ENCODE assay signal across 31 cellular contexts in the genomic region with DNA sequence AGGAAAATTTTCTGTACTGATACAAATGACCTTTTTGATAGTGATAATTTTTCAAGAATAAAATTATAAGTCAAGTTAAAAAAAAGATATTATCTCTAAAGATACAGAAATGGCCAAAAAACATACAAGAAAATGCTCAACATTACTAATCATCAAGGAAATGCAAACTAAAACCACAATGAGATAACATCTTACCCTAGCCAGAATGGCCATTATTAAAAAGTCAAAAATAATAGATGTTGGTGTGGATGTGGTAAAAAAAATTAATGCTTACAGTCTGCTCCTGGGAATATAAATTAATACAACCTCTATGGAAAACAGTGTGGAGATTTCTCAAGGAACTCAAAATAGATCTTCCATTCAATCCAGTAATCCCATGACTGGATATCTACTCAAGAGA.
"Had no signal": no experiment of that assay in that cellular context is flagged by ENCODE, and none has a peak within 500 bp of the region (broad histone marks: within the 10 kb centered on the region; RNA-seq: fewer than 3 reads in every experiment).

No MANE protein-coding gene starts in this region.

- H3K27me3 ChIP-seq: heart right ventricle, hepatocyte, neural progenitor cell, neutrophil, ovary, suprapubic skin, tibial artery, upper lobe of right lung had no signal

- H3K36me3 ChIP-seq: heart right ventricle, left ventricle myocardium inferior, neural progenitor cell, neutrophil, ovary, prostate gland, suprapubic skin, thoracic aorta, tibial artery, upper lobe of right lung had no signal

- H3K27ac Mint-ChIP-seq: mesothelial cell of epicardium; natural killer cell; nephron progenitor cell; neural progenitor cell; stimulated activated effector memory CD8-positive, alpha-beta T cell treated with anti-CD3 and anti-CD28 coated beads, Interleukin-12 subunit alpha, Interleukin-12 subunit beta, amount 100 ng/mL, for 72 hours; stimulated activated naive CD8-positive, alpha-beta T cell treated with anti-CD3 and anti-CD28 coated beads, Interleukin-15, Interleukin-2, amounts not matched to agents 100 ng/mL and 50 ng/mL, for 24 hours had no signal

- H3K9me3 ChIP-seq: left ventricle myocardium inferior, neutrophil, ovary, prostate gland, suprapubic skin, thoracic aorta, tibial artery, upper lobe of right lung had no signal

- H3K4me3 Mint-ChIP-seq: mesothelial cell of epicardium; naive B cell; natural killer cell; nephron progenitor cell; neural progenitor cell; stimulated activated effector memory CD8-positive, alpha-beta T cell treated with anti-CD3 and anti-CD28 coated beads, Interleukin-12 subunit alpha, Interleukin-12 subunit beta, amount 100 ng/mL, for 72 hours; stimulated activated naive CD8-positive, alpha-beta T cell treated with anti-CD3 and anti-CD28 coated beads, Interleukin-15, Interleukin-2, amounts not matched to agents 100 ng/mL and 50 ng/mL, for 24 hours had no signal

- H3K4me3 ChIP-seq: heart right ventricle, hepatocyte, left ventricle myocardium inferior, lung, neural progenitor cell, ovary, prostate gland, skin epidermis, suprapubic skin, thoracic aorta, tibial artery, upper lobe of right lung had no signal

- H3K9ac ChIP-seq: neural progenitor cell had no signal

- ATAC-seq: heart right ventricle; natural killer cell; right cardiac atrium; sciatic nerve; stimulated activated effector memory CD8-positive, alpha-beta T cell treated with anti-CD3 and anti-CD28 coated beads, Interleukin-12 subunit alpha, Interleukin-12 subunit beta, amount 100 ng/mL, for 72 hours; upper lobe of right lung had no signal

- H3K4me1 ChIP-seq: neural progenitor cell, prostate gland, tibial artery, upper lobe of right lung had no signal

- H3K9me3 Mint-ChIP-seq: naive B cell; natural killer cell; nephron progenitor cell; neural progenitor cell; stimulated activated effector memory CD8-positive, alpha-beta T cell treated with anti-CD3 and anti-CD28 coated beads, Interleukin-12 subunit alpha, Interleukin-12 subunit beta, amount 100 ng/mL, for 72 hours had no signal

- H3K36me3 Mint-ChIP-seq: mesothelial cell of epicardium; naive B cell; natural killer cell; neural progenitor cell; stimulated activated effector memory CD8-positive, alpha-beta T cell treated with anti-CD3 and anti-CD28 coated beads, Interleukin-12 subunit alpha, Interleukin-12 subunit beta, amount 100 ng/mL, for 72 hours had no signal

- H3K27me3 Mint-ChIP-seq: naive B cell; stimulated activated naive CD8-positive, alpha-beta T cell treated with anti-CD3 and anti-CD28 coated beads, Interleukin-15, Interleukin-2, amounts not matched to agents 100 ng/mL and 50 ng/mL, for 24 hours had no signal

- DNase-seq: heart right ventricle; left ventricle myocardium inferior; mesendoderm; naive B cell; natural killer cell; nephron progenitor cell; ovary; posterior cingulate gyrus; retina; right cardiac atrium; stimulated activated CD4-positive, alpha-beta T cell treated with anti-CD3 and anti-CD28 coated beads, Interleukin-12 subunit alpha, Interleukin-12 subunit beta, amount 100 ng/mL, for 4 hours; stimulated activated CD4-positive, alpha-beta T cell treated with anti-CD3 and anti-CD28 coated beads, Interleukin-15, amount 100 ng/mL, for 24 hours; stimulated activated CD4-positive, alpha-beta T cell treated with anti-CD3 and anti-CD28 coated beads, Interleukin-4, amount 100 ng/mL, for 24 hours; stimulated activated naive CD4-positive, alpha-beta T cell; tibial artery; trophoblast cell; upper lobe of right lung had no signal

- FAIRE-seq: keratinocyte, urothelium cell line had no signal

- H3K4me1 Mint-ChIP-seq: neural progenitor cell had no signal

- H3K27ac ChIP-seq: heart right ventricle, hepatocyte, left ventricle myocardium inferior, neural progenitor cell, neutrophil, ovary, prostate gland, skin epidermis, suprapubic skin, thoracic aorta, tibial artery, upper lobe of right lung had no signal
